1 cellular context compared by ENCODE assay signal in genomic region chr20:13009682-13010406, GRCh38.
TF ChIP-seq lines count a peak whose summit lies in the region.

No MANE protein-coding gene starts in this region.

TF ChIP-seq in GM12878, 131 proteins besides CTCF, POLR2A, EP300 and RAD21 (continued from another document):
- TF ChIP-seq IRF3 (IDR thresholded peaks at IDR 0.05) = no peak
- TF ChIP-seq, protein P1, sequence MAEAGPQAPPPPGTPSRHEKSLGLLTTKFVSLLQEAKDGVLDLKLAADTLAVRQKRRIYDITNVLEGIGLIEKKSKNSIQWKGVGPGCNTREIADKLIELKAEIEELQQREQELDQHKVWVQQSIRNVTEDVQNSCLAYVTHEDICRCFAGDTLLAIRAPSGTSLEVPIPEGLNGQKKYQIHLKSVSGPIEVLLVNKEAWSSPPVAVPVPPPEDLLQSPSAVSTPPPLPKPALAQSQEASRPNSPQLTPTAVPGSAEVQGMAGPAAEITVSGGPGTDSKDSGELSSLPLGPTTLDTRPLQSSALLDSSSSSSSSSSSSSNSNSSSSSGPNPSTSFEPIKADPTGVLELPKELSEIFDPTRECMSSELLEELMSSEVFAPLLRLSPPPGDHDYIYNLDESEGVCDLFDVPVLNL (IDR thresholded peaks at IDR 0.05; ENCODE audit: low read depth, low read length) = no peak
- TF ChIP-seq CREB1 (IDR thresholded peaks at IDR 0.05; ENCODE audit: low read depth) = peak; percentile 94
- no peak for TF ChIP-seq RBBP5 (conservative IDR thresholded peaks at IDR 0.05)
- TF ChIP-seq STAT3 (IDR thresholded peaks at IDR 0.05; ENCODE audit: low read depth, low read length) = no peak
- no peak for TF ChIP-seq CHD1 (IDR thresholded peaks at IDR 0.05; ENCODE audit: low read depth, low read length)
- no peak for TF ChIP-seq USF2 (IDR thresholded peaks at IDR 0.05; ENCODE audit: borderline replicate concordance, low read depth, low read length)
- TF ChIP-seq KDM1A (IDR thresholded peaks at IDR 0.05; ENCODE audit: borderline replicate concordance) = no peak
- no peak for TF ChIP-seq FOXK2 (IDR thresholded peaks at IDR 0.05)
- no peak for TF ChIP-seq HDAC6 (IDR thresholded peaks at IDR 0.05; ENCODE audit: unreplicated experiment)
- TF ChIP-seq, protein P2, sequence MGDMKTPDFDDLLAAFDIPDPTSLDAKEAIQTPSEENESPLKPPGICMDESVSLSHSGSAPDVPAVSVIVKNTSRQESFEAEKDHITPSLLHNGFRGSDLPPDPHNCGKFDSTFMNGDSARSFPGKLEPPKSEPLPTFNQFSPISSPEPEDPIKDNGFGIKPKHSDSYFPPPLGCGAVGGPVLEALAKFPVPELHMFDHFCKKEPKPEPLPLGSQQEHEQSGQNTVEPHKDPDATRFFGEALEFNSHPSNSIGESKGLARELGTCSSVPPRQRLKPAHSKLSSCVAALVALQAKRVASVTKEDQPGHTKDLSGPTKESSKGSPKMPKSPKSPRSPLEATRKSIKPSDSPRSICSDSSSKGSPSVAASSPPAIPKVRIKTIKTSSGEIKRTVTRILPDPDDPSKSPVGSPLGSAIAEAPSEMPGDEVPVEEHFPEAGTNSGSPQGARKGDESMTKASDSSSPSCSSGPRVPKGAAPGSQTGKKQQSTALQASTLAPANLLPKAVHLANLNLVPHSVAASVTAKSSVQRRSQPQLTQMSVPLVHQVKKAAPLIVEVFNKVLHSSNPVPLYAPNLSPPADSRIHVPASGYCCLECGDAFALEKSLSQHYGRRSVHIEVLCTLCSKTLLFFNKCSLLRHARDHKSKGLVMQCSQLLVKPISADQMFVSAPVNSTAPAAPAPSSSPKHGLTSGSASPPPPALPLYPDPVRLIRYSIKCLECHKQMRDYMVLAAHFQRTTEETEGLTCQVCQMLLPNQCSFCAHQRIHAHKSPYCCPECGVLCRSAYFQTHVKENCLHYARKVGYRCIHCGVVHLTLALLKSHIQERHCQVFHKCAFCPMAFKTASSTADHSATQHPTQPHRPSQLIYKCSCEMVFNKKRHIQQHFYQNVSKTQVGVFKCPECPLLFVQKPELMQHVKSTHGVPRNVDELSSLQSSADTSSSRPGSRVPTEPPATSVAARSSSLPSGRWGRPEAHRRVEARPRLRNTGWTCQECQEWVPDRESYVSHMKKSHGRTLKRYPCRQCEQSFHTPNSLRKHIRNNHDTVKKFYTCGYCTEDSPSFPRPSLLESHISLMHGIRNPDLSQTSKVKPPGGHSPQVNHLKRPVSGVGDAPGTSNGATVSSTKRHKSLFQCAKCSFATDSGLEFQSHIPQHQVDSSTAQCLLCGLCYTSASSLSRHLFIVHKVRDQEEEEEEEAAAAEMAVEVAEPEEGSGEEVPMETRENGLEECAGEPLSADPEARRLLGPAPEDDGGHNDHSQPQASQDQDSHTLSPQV (IDR thresholded peaks at IDR 0.05) = no peak
- TF ChIP-seq HDGF (IDR thresholded peaks at IDR 0.05) = no peak
- TF ChIP-seq LARP7 (IDR thresholded peaks at IDR 0.05) = no peak
- TF ChIP-seq NFIC (IDR thresholded peaks at IDR 0.05; ENCODE audit: low read depth, low read length) = peak; percentile 65
- no peak for TF ChIP-seq MYC (IDR thresholded peaks at IDR 0.05; ENCODE audit: insufficient read depth, insufficient read length, insufficient replicate concordance, low read length, severe bottlenecking)
- TF ChIP-seq ATF7 (IDR thresholded peaks at IDR 0.05; ENCODE audit: low read depth) = peak; percentile 94
- TF ChIP-seq ZNF687 (IDR thresholded peaks at IDR 0.05) = no peak
- TF ChIP-seq BCL11A (IDR thresholded peaks at IDR 0.05; ENCODE audit: low read depth, low read length) = peak; percentile 77; the same call in 1 of the 2 replicates
- peak; percentile 79 for TF ChIP-seq IKZF1 (conservative IDR thresholded peaks at IDR 0.05)
- no peak for TF ChIP-seq CBFB (IDR thresholded peaks at IDR 0.05; ENCODE audit: low read depth)
- TF ChIP-seq SIN3A (IDR thresholded peaks at IDR 0.05; ENCODE audit: low read depth, low read length) = no peak
- peak in 1 of 2 experiments; percentile 53; a peak in 1 of 4 replicates for TF ChIP-seq BHLHE40 (IDR thresholded peaks at IDR 0.05; ENCODE audit: borderline replicate concordance in 1 of 2, low read depth in 2 of 2, low read length in 1 of 2)
- TF ChIP-seq JUNB (IDR thresholded peaks at IDR 0.05) = peak; percentile 30; the same call in 1 of the 2 replicates
- TF ChIP-seq SMARCA5 (IDR thresholded peaks at IDR 0.05) = no peak
- TF ChIP-seq YBX1 (IDR thresholded peaks at IDR 0.05) = no peak
- TF ChIP-seq TBL1XR1 (IDR thresholded peaks at IDR 0.05; ENCODE audit: low read depth, low read length) = no peak
- no peak for TF ChIP-seq PAX8 (IDR thresholded peaks at IDR 0.05)
- no peak for TF ChIP-seq SREBF1 (IDR thresholded peaks at IDR 0.05; ENCODE audit: low read length)
- TF ChIP-seq MEF2A (IDR thresholded peaks at IDR 0.05; ENCODE audit: insufficient read depth, low read depth, low read length) = peak; percentile 69; the same call in 1 of the 2 replicates
- TF ChIP-seq REST (IDR thresholded peaks at IDR 0.05; ENCODE audit: low read depth, low read length) = no peak
- TF ChIP-seq RCOR1 (conservative IDR thresholded peaks at IDR 0.05; ENCODE audit: low read depth, low read length) = no peak
- TF ChIP-seq POLR2AphosphoS5 (IDR thresholded peaks at IDR 0.05; ENCODE audit: low read length) = no peak
- peak; percentile 94 for TF ChIP-seq NBN (IDR thresholded peaks at IDR 0.05)
- no peak for TF ChIP-seq NFYA (IDR thresholded peaks at IDR 0.05; ENCODE audit: borderline replicate concordance, low read depth, low read length)
- no peak for TF ChIP-seq EGR1 (IDR thresholded peaks at IDR 0.05; ENCODE audit: borderline replicate concordance in 1 of 2, low read depth in 2 of 2, low read length in 2 of 2)
- TF ChIP-seq ZBED1 (IDR thresholded peaks at IDR 0.05; ENCODE audit: borderline replicate concordance) = no peak
- TF ChIP-seq, protein P3, sequence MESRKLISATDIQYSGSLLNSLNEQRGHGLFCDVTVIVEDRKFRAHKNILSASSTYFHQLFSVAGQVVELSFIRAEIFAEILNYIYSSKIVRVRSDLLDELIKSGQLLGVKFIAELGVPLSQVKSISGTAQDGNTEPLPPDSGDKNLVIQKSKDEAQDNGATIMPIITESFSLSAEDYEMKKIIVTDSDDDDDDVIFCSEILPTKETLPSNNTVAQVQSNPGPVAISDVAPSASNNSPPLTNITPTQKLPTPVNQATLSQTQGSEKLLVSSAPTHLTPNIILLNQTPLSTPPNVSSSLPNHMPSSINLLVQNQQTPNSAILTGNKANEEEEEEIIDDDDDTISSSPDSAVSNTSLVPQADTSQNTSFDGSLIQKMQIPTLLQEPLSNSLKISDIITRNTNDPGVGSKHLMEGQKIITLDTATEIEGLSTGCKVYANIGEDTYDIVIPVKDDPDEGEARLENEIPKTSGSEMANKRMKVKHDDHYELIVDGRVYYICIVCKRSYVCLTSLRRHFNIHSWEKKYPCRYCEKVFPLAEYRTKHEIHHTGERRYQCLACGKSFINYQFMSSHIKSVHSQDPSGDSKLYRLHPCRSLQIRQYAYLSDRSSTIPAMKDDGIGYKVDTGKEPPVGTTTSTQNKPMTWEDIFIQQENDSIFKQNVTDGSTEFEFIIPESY (IDR thresholded peaks at IDR 0.05) = no peak
- TF ChIP-seq SPI1 (IDR thresholded peaks at IDR 0.05; ENCODE audit: borderline replicate concordance, insufficient read depth, low read depth, low read length) = peak; percentile 100
- TF ChIP-seq RAD51 (IDR thresholded peaks at IDR 0.05) = no peak
- TF ChIP-seq MTA2 (IDR thresholded peaks at IDR 0.05; ENCODE audit: low read depth) = peak; percentile 69
- TF ChIP-seq NR2C1 (IDR thresholded peaks at IDR 0.05) = no peak
- TF ChIP-seq ZNF217 (IDR thresholded peaks at IDR 0.05) = peak; percentile 55; the same call in 1 of the 2 replicates
- no peak for TF ChIP-seq CBX5 (IDR thresholded peaks at IDR 0.05; ENCODE audit: low read depth)
- TF ChIP-seq ESRRA (IDR thresholded peaks at IDR 0.05; ENCODE audit: low read length) = no peak
- no peak for TF ChIP-seq ATF3 (IDR thresholded peaks at IDR 0.05; ENCODE audit: borderline replicate concordance, extremely low read depth, low read depth, low read length)
- no peak for TF ChIP-seq BRCA1 (IDR thresholded peaks at IDR 0.05; ENCODE audit: low read depth, low read length)
TF ChIP-seq in GM12878: peak in this region for 27.
